ENCODE assay signal across 8 cellular contexts in genomic region chr20:13009682-13010406, GRCh38. TPM values are rescaled to one million over a fixed set of nuclear protein-coding genes. Genes with fewer than 3 reads are reported as not detected.
DNase-seq lines count a peak whose midpoint lies in the region; ATAC-seq and TF ChIP-seq lines count a peak whose summit lies in the region.

No MANE protein-coding gene starts in this region.

- no peak overlapping the region for H3K23ac ChIP-seq in IMR-90 (ENCODE audit: low read depth, low read length)

- peak overlapping the region; percentile 95 for H3K4me2 ChIP-seq in IMR-90 (ENCODE audit: low read depth, low read length)

- H3K27ac ChIP-seq in IMR-90 (ENCODE audit: insufficient read depth, low read length), result peak overlapping the region; percentile 66; the same call in 1 of the 2 replicates
- H3K27ac ChIP-seq in heart right ventricle, result peak overlapping the region; percentile 33 to 86 (median 62)

- H3K9ac ChIP-seq in IMR-90 (ENCODE audit: low read depth, low read length), result peak overlapping the region; percentile 52; the same call in 1 of the 2 replicates

- no peak overlapping the region; the same call in 1 of the 2 replicates for H4K91ac ChIP-seq in IMR-90 (ENCODE audit: insufficient read depth, low read depth, low read length)

- H3K4me3 Mint-ChIP-seq in activated naive CD8-positive, alpha-beta T cell treated with anti-CD3 and anti-CD28 coated beads for 36 hours, result peak overlapping the region; percentile 63

- no peak overlapping the region for H2BK20ac ChIP-seq in IMR-90 (ENCODE audit: low read depth, low read length)

- H3K14ac ChIP-seq in IMR-90 (replicated peaks; ENCODE audit: low read depth, low read length), result no peak overlapping the region

- H2BK120ac ChIP-seq in IMR-90 (ENCODE audit: low read depth, low read length), result no peak overlapping the region

- H3K9me3 ChIP-seq in IMR-90 (ENCODE audit: control insufficient read depth, insufficient read depth, low read length) (no peaks in the 10 kb centered on the region), heart right ventricle (no peaks in the 10 kb centered on the region)

- H4K8ac ChIP-seq in IMR-90 (ENCODE audit: low read depth in 2 of 2, low read length in 2 of 2), result 0 out of 4 replicates have a peak overlapping the region, but pooled peaks of 1 of the 2 experiments have one; percentile 35

- H3K9me3 Mint-ChIP-seq in activated naive CD8-positive, alpha-beta T cell treated with anti-CD3 and anti-CD28 coated beads for 36 hours, result no peaks in the 10 kb centered on the region

- CTCF ChIA-PET in GM10248 (lab: Yijun Ruan, JAX) (interaction anchor here (0.7 to 1.3 kb wide), 3 partner anchors 31 to 233 kb away, joined by 3 to 4 read pairs (median 4); no protein-coding TSS in a partner anchor), IMR-90 (lab: Yijun Ruan, JAX) (no interaction called here)

- H3K36me3 ChIP-seq in IMR-90 (ENCODE audit: control insufficient read depth, insufficient read depth, low read length) (peaks cover 2% of the 10 kb centered on the region), heart right ventricle (no peaks in the 10 kb centered on the region)

- no CpG with 5 or more reads among the region's 6 CpGs for WGBS in IMR-90 (ENCODE audit: extremely low coverage in 2 of 2, insufficient read length in 1 of 2), 2 experiments
- WGBS in heart right ventricle, 2 donors, result 28 to 36% methylated on average over 6 of the region's 6 CpGs

- H3K27ac Mint-ChIP-seq in activated naive CD8-positive, alpha-beta T cell treated with anti-CD3 and anti-CD28 coated beads for 36 hours, result peak overlapping the region; percentile 44

- H3K27me3 ChIP-seq in IMR-90 (ENCODE audit: control insufficient read depth, insufficient read depth, low read length) (no peaks in the 10 kb centered on the region; the same call in 1 of the 2 replicates), heart right ventricle (no peaks in the 10 kb centered on the region)

- H4K5ac ChIP-seq in IMR-90 (ENCODE audit: low read depth, low read length), result peak overlapping the region; percentile 61; the same call in 1 of the 2 replicates

- in situ Hi-C loops in IMR-90 (cut with MboI; ENCODE audit: low sequenced_read_pairs), result no loop called here

- peaks cover 36% of the 10 kb centered on the region for H3K4me1 Mint-ChIP-seq in activated naive CD8-positive, alpha-beta T cell treated with anti-CD3 and anti-CD28 coated beads for 36 hours

- no peak for TF ChIP-seq POLR2A in IMR-90 (IDR thresholded peaks at IDR 0.05; ENCODE audit: low read depth, low read length)

- H2AFZ ChIP-seq in IMR-90 (replicated peaks; ENCODE audit: low read length, poor library complexity), result no peak overlapping the region

- dilution Hi-C loops in IMR-90 (cut with HindIII; ENCODE audit: low sequenced_read_pairs, unreplicated experiment), result no loop called here

- H3K36me3 Mint-ChIP-seq in activated naive CD8-positive, alpha-beta T cell treated with anti-CD3 and anti-CD28 coated beads for 36 hours, result no peaks in the 10 kb centered on the region

- intact Hi-C loops in IMR-90 (cut with micrococcal nuclease) (loop anchor here (5.0 kb wide), 1 partner anchor 38 kb away; no protein-coding TSS in a partner anchor), heart right ventricle (cut with DNase I) (loop anchor here in 1 of 10 donors (5.0 to 10.0 kb wide), 2 partner anchors 52 to 95 kb away; no protein-coding TSS in a partner anchor)

- H3K4me3 ChIP-seq in IMR-90 (ENCODE audit: insufficient read depth, low read depth, low read length), result peak overlapping the region; percentile 54
- peak overlapping the region; percentile 1 to 64 (median 50) for H3K4me3 ChIP-seq in heart right ventricle
- peak overlapping the region; percentile 39 for H3K4me3 ChIP-seq in retinal pigment epithelial cell (ENCODE audit: low read length)

- BruUV-seq in IMR-90 (replicated peaks; lab: Mats Ljungman, UMichigan), result no TSS peak

- H3K27me3 Mint-ChIP-seq in activated naive CD8-positive, alpha-beta T cell treated with anti-CD3 and anti-CD28 coated beads for 36 hours, result no peaks in the 10 kb centered on the region

- TF ChIP-seq CTCF in GM10248 (IDR thresholded peaks at IDR 0.05; ENCODE audit: control extremely low read depth, extremely low read depth, low read depth, missing control alignments) (no peak), IMR-90 (conservative IDR thresholded peaks at IDR 0.05; ENCODE audit: low read depth, low read length) (no peak), heart right ventricle (IDR thresholded peaks at IDR 0.05) (no peak), retinal pigment epithelial cell (conservative IDR thresholded peaks at IDR 0.05; ENCODE audit: low read depth, low read length) (no peak)

- no peak for TF ChIP-seq RAD21 in IMR-90 (IDR thresholded peaks at IDR 0.05; ENCODE audit: low read length)

- H4K20me1 ChIP-seq in IMR-90 (ENCODE audit: insufficient read depth, low read length), result no peaks in the 10 kb centered on the region

- H3K56ac ChIP-seq in IMR-90 (ENCODE audit: extremely low read depth, insufficient read depth, low read length), result no peak overlapping the region

- POLR2A ChIA-PET in GM10248 (lab: Yijun Ruan, JAX), result no interaction called here
- POLR2A ChIA-PET in IMR-90 (lab: Charles Lee; ENCODE audit: unreplicated experiment), result no interaction called here

- no peak overlapping the region for H2AK9ac ChIP-seq in IMR-90 (replicated peaks; ENCODE audit: low read depth, low read length, poor library complexity)

- H2AK5ac ChIP-seq in IMR-90 (ENCODE audit: low read depth, low read length), result no peak overlapping the region

- ATAC-seq in GM21619 (IDR thresholded peaks at IDR 0.05; ENCODE audit: unreplicated experiment) (peak; percentile 96), IMR-90 (ENCODE audit: low read depth) (peak; percentile 65), heart right ventricle (peak; percentile 84 to 94 (median 89))

- H2BK15ac ChIP-seq in IMR-90 (ENCODE audit: low read depth, low read length), result 0 out of 3 replicates have a peak overlapping the region, but pooled peaks have one; percentile 1

- peak; percentile 36 for DNase-seq in GM10248 (ENCODE audit: extremely low spot score)
- DNase-seq in IMR-90, result peak; percentile 96
- DNase-seq in activated naive CD8-positive, alpha-beta T cell treated with anti-CD3 and anti-CD28 coated beads for 36 hours, result no peak
- peak in 1 of 2 donors; percentile 69 for DNase-seq in heart right ventricle
- peak; percentile 70 for DNase-seq in retinal pigment epithelial cell (ENCODE audit: low read depth)
- DNase-seq in COR-L47 (lab: John Stamatoyannopoulos, UW), result no peak
- no peak for DNase-seq in NCI-H187 (lab: John Stamatoyannopoulos, UW)

- H3K79me1 ChIP-seq in IMR-90 (ENCODE audit: low read depth in 1 of 2, low read length in 2 of 2), result no peaks in the 10 kb centered on the region

- H3K4me1 ChIP-seq in IMR-90 (ENCODE audit: control insufficient read depth, insufficient read depth, low read length), result peaks cover 10% of the 10 kb centered on the region
- peaks cover 2 to 37% (median 14%) of the 10 kb centered on the region in 9 donors for H3K4me1 ChIP-seq in heart right ventricle

- H3K9me1 ChIP-seq in IMR-90 (ENCODE audit: insufficient read depth, low read length), result peaks cover 3% of the 10 kb centered on the region; the same call in 1 of the 2 replicates

- H3K18ac ChIP-seq in IMR-90 (ENCODE audit: low read depth, low read length), result peak overlapping the region; percentile 63

- no peak overlapping the region; the same call in 1 of the 2 replicates for H3K4ac ChIP-seq in IMR-90 (ENCODE audit: low read depth, low read length)

- peak overlapping the region; percentile 28 for H2BK5ac ChIP-seq in IMR-90 (ENCODE audit: low read depth, low read length, poor library complexity, severe bottlenecking)

TF ChIP-seq in IMR-90, 13 proteins besides CTCF, POLR2A, EP300 and RAD21:
- TF ChIP-seq ELK1 (IDR thresholded peaks at IDR 0.05; ENCODE audit: borderline replicate concordance, low read depth, low read length) (no peak), MAZ (IDR thresholded peaks at IDR 0.05; ENCODE audit: borderline replicate concordance, low read depth, low read length) (no peak), MAFK (IDR thresholded peaks at IDR 0.05; ENCODE audit: low read depth, low read length) (peak; percentile 70; the same call in 1 of the 2 replicates), SMC3 (IDR thresholded peaks at IDR 0.05; ENCODE audit: low read depth, low read length) (no peak), CHD1 (IDR thresholded peaks at IDR 0.05; ENCODE audit: low read depth, low read length) (no peak), RCOR1 (IDR thresholded peaks at IDR 0.05; ENCODE audit: insufficient replicate concordance, low read length) (no peak), CEBPB (IDR thresholded peaks at IDR 0.05; ENCODE audit: low read depth, low read length) (peak; percentile 74), USF2 (IDR thresholded peaks at IDR 0.05; ENCODE audit: low read depth, low read length) (no peak)

RNA-seq across cellular contexts. Expression of gene SPTLC3, which starts 1.1 kb away (rescaled TPM):
- total RNA-seq in IMR-90 (2012; rRNA removed) (1.4 and 1.6 TPM in 2 replicates), heart right ventricle (1 to 10 TPM; 1.9 to 8.4 (median 3.9) TPM)
- polyA plus RNA-seq in IMR-90 (2012; rRNA removed) (0.44 and 0.56 TPM in 2 replicates), heart right ventricle (1 to 10 TPM in 1 of 2 donors, under 1 TPM in 1; 0.45 to 1.6 TPM)
- polyA plus RNA-seq in IMR-90 (2012; cell fraction: cytosol; rRNA removed), result 0.13 and 0.15 TPM in 2 replicates
- polyA plus RNA-seq in IMR-90 (2012; cell fraction: nucleus; rRNA removed; ENCODE audit: low replicate concordance), result 0.13 and 0.55 TPM in 2 replicates
- 1 to 10 TPM in 1 of 2 experiments, under 1 TPM in 1; 0.76 to 1.7 TPM for total RNA-seq in activated naive CD8-positive, alpha-beta T cell treated with anti-CD3 and anti-CD28 coated beads for 36 hours

Comparison
In these comparisons a context has a peak if more than half of its experiments do, and no peak if none do; other contexts are left out.
1. DNase-seq: peak in GM10248 (single experiment), IMR-90 (single experiment) and retinal pigment epithelial cell (single experiment); none in activated naive CD8-positive, alpha-beta T cell treated with anti-CD3 and anti-CD28 coated beads for 36 hours (single experiment), COR-L47 (single experiment) and NCI-H187 (0 of 2).
2. Peak in every context shown above with its lines, with median percentiles within 50 percentile points of each other: ATAC-seq and H3K4me3 ChIP-seq.